ENCODE assay signal across 23 cellular contexts in genomic region chr2:115075800-115076199, GRCh38.
"Had no signal": no experiment of that assay in that cellular context is flagged by ENCODE, and none has a peak within 500 bp of the region (broad histone marks: within the 10 kb centered on the region; RNA-seq: fewer than 3 reads in every experiment).

No MANE protein-coding gene starts in this region.

- H3K4me3 ChIP-seq: coronary artery, dorsolateral prefrontal cortex, esophagus muscularis mucosa, gastroesophageal sphincter, heart left ventricle, hepatocyte, lower lobe of right lung had no signal

- DNase-seq: dermis blood vessel endothelial cell; dorsolateral prefrontal cortex; effector CD4-positive, alpha-beta T cell; effector memory CD4-positive, alpha-beta T cell; foreskin keratinocyte; heart left ventricle; hypothalamus; immature natural killer cell; islet precursor cell; kidney; kidney glomerular epithelial cell; left colon; left ventricle myocardium superior; lower lobe of right lung; mesenchymal stem cell; naive thymus-derived CD4-positive, alpha-beta T cell; natural killer cell had no signal

- H3K27ac ChIP-seq: coronary artery, dorsolateral prefrontal cortex, esophagus muscularis mucosa, foreskin keratinocyte, gastroesophageal sphincter, heart left ventricle, hepatocyte, lower lobe of right lung had no signal

- FAIRE-seq: endothelial cell of umbilical vein, frontal cortex, kidney had no signal

- H3K36me3 ChIP-seq: esophagus muscularis mucosa, gastroesophageal sphincter, heart left ventricle, lower lobe of right lung had no signal

- H3K9me3 ChIP-seq: esophagus muscularis mucosa, gastroesophageal sphincter, lower lobe of right lung had no signal

- H3K4me1 ChIP-seq: esophagus muscularis mucosa, foreskin keratinocyte, gastroesophageal sphincter, heart left ventricle, lower lobe of right lung had no signal

- H3K27me3 ChIP-seq: dorsolateral prefrontal cortex, esophagus muscularis mucosa, foreskin keratinocyte, gastroesophageal sphincter, heart left ventricle, hepatocyte had no signal
